Comparison of ENCODE assay signal across 27 cellular contexts in the genomic region with DNA sequence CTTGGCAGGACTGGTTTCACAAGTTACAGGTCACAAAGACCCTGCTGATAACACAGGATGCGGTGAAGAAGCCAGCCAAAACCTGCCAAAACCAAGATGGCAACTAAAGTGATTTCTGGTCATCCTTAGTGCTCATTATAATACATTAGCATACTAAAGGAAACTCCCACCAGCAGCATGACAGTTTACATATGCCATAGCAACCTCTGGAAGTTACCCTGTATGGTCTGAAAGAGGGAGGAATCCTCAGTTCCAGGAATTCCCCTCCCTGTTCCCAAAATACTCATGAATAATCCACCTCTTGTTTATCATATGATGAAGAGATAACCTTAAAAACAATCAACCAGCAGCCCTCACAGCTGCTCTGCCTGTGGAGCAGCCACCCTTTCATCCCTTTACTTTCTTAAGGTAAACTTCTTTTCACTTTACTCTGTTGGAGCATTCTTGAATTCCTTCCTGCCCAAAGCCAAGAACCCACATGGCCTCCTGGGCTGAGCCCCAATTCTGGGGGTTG. TPM values are rescaled to one million over a fixed set of nuclear protein-coding genes. Genes with fewer than 3 reads are reported as not detected.
DNase-seq lines count a peak whose midpoint lies in the region; ATAC-seq, FAIRE-seq and TF ChIP-seq lines count a peak whose summit lies in the region.
"Had no signal": no experiment of that assay in that cellular context is flagged by ENCODE, and none has a peak within 500 bp of the region (broad histone marks: within the 10 kb centered on the region; RNA-seq: fewer than 3 reads in every experiment).

No MANE protein-coding gene starts in this region.

- H4K5ac ChIP-seq in H1 (ENCODE audit: insufficient read length, low read depth, low read length), result no peak overlapping the region
- no peak overlapping the region for H4K5ac ChIP-seq in mesendoderm (ENCODE audit: low read length)

- H3K79me2 ChIP-seq in H1 (ENCODE audit: control insufficient read depth in 1 of 2, insufficient read depth in 2 of 2, low read length in 2 of 2), result peaks cover 0 to 18% of the 10 kb centered on the region in 2 experiments; a peak in 2 of 4 replicates
- H3K79me2 ChIP-seq in mesendoderm (ENCODE audit: control insufficient read depth, insufficient read depth, low read length), result peaks cover 2% of the 10 kb centered on the region

- H3K9me3 ChIP-seq in H1 (ENCODE audit: insufficient read depth in 2 of 2, low read depth in 1 of 2, low read length in 1 of 2), result no peaks in the 10 kb centered on the region
- H3K9me3 ChIP-seq in left lung, result no peaks in the 10 kb centered on the region
- H3K9me3 ChIP-seq in gastrocnemius medialis, result no peaks in the 10 kb centered on the region
- H3K9me3 ChIP-seq: BE2C, testis had no signal

- H3K4ac ChIP-seq in H1 (replicated peaks; ENCODE audit: insufficient read length, low read depth, low read length), result no peak overlapping the region
- no peak overlapping the region for H3K4ac ChIP-seq in mesendoderm (ENCODE audit: low read depth, low read length)

- H3K4me2 ChIP-seq in H1 (ENCODE audit: insufficient read depth in 1 of 2, low read depth in 2 of 2, low read length in 2 of 2) (no peak overlapping the region), mesendoderm (ENCODE audit: low read length) (no peak overlapping the region)
- H3K4me2 ChIP-seq: KMS-11 had no signal

- peak; percentile 68 for DNase-seq in ELF-1 (ENCODE audit: low read depth, low spot score)
- peak; percentile 12 for DNase-seq in OCI-M1 (lab: John Stamatoyannopoulos, UW)
- DNase-seq in H1 (ENCODE audit: low read depth in 1 of 2, low spot score in 2 of 2), result no peak
- DNase-seq in mesendoderm, result peak; percentile 96
- no peak for DNase-seq in left lung
- DNase-seq in GM10266 (ENCODE audit: extremely low spot score), result no peak
- DNase-seq in gastrocnemius medialis, result no peak
- DNase-seq: activated CD4-positive, alpha-beta T cell treated with anti-CD3 and anti-CD28 coated beads for 4 hours; activated gamma-delta T cell treated with Interleukin-2 at 50 U/mL for 16 hours; activated T-cell treated with anti-CD3 and anti-CD28 coated beads, Interleukin-2, amount 50 U/mL, for 24 hours; BE2C; brain microvascular endothelial cell; CD8-positive, alpha-beta memory T cell; DMS 273 treated with DMSO at 0.1 percent for 48 hours; foreskin fibroblast; midbrain; naive thymus-derived CD4-positive, alpha-beta T cell; NCI-H1417 treated with DMSO at 0.1 percent for 48 hours; NCI-H2081 treated with DMSO at 0.1 percent for 48 hours; NCI-H345; nucleus accumbens; stimulated activated naive CD4-positive, alpha-beta T cell treated with Interleukin-2 at 50 U/mL for 16 hours; T-helper 17 cell; testis had no signal

- no peak overlapping the region for H3K23ac ChIP-seq in H1 (ENCODE audit: insufficient read length)
- no peak overlapping the region for H3K23ac ChIP-seq in mesendoderm (ENCODE audit: low read length)

- 0 out of 3 replicates have a peak, but pooled peaks of 1 of the 2 experiments have one; percentile 30 for TF ChIP-seq POLR2A in H1 (IDR thresholded peaks at IDR 0.05; ENCODE audit: control extremely low read depth in 1 of 2, low read depth in 2 of 2, low read length in 2 of 2)
- no peak for TF ChIP-seq POLR2A in gastrocnemius medialis (IDR thresholded peaks at IDR 0.05)

- H3K27me3 ChIP-seq in H1 (replicated peaks in 1 of 4; ENCODE audit: control insufficient read depth in 3 of 4, extremely low read depth in 1 of 4, insufficient read depth in 3 of 4, low read length in 3 of 4) (no peaks in the 10 kb centered on the region), mesendoderm (ENCODE audit: insufficient read depth, low read length, poor library complexity) (no peaks in the 10 kb centered on the region), left lung (no peaks in the 10 kb centered on the region), gastrocnemius medialis (no peaks in the 10 kb centered on the region)
- H3K27me3 ChIP-seq: BE2C, brain microvascular endothelial cell, testis had no signal

- peak in 1 of 2 experiments; percentile 92; a peak in 1 of 3 replicates for TF ChIP-seq EP300 in H1 (IDR thresholded peaks at IDR 0.05; ENCODE audit: borderline replicate concordance in 1 of 2, low read depth in 2 of 2, low read length in 2 of 2)

- POLR2A ChIA-PET in H1 (lab: Charles Lee; ENCODE audit: partially characterized antibody), result no interaction called here

- H3K4me1 ChIP-seq in H1 (replicated peaks in 1 of 4; ENCODE audit: control insufficient read depth in 3 of 4, insufficient read depth in 4 of 4, low read length in 3 of 4) (peaks cover 0 to 11% (median 6%) of the 10 kb centered on the region in 4 experiments; a peak in 5 of 7 replicates), mesendoderm (ENCODE audit: control insufficient read depth, low read depth, low read length) (peaks cover 8% of the 10 kb centered on the region), left lung (no peaks in the 10 kb centered on the region), gastrocnemius medialis (no peaks in the 10 kb centered on the region)
- H3K4me1 ChIP-seq: BE2C, testis had no signal

- no peak overlapping the region for H4K8ac ChIP-seq in H1 (ENCODE audit: extremely low read depth, insufficient read depth, low read length)
- H4K8ac ChIP-seq in mesendoderm (ENCODE audit: low read depth, low read length), result no peak overlapping the region

- H3K36me3 ChIP-seq in H1 (ENCODE audit: control insufficient read depth in 2 of 4, insufficient read depth in 4 of 4, low read length in 3 of 4) (peaks cover 0 to 12% (median 6%) of the 10 kb centered on the region in 4 experiments; a peak in 4 of 8 replicates), mesendoderm (ENCODE audit: control insufficient read depth, insufficient read depth, low read length) (peaks cover 2% of the 10 kb centered on the region), left lung (peaks cover 0 to 32% of the 10 kb centered on the region in 2 donors), gastrocnemius medialis (no peaks in the 10 kb centered on the region)

- TF ChIP-seq CTCF in H1 (IDR thresholded peaks at IDR 0.05; ENCODE audit: control extremely low read depth in 1 of 3, insufficient read depth in 1 of 3, low read depth in 1 of 3, low read length in 3 of 3) (no peak), left lung (IDR thresholded peaks at IDR 0.05) (no peak), GM10266 (IDR thresholded peaks at IDR 0.05; ENCODE audit: control insufficient read depth, insufficient read depth, low read depth, missing control alignments) (no peak), gastrocnemius medialis (IDR thresholded peaks at IDR 0.05 in 4 of 5, conservative IDR thresholded peaks at IDR 0.05 in 1 of 5) (no peak)

- H2BK20ac ChIP-seq in H1 (ENCODE audit: low read length), result no peak overlapping the region

- ATAC-seq in left lung (no peak), HG03565 (IDR thresholded peaks at IDR 0.05; ENCODE audit: unreplicated experiment) (no peak), gastrocnemius medialis (no peak)
- ATAC-seq: naive thymus-derived CD4-positive, alpha-beta T cell; T-helper 17 cell had no signal

- no peak overlapping the region; a peak in 1 of 7 replicates for H3K9ac ChIP-seq in H1 (replicated peaks in 1 of 4; ENCODE audit: extremely low read depth in 1 of 4, low read depth in 3 of 4, low read length in 3 of 4)
- no peak overlapping the region for H3K9ac ChIP-seq in mesendoderm (ENCODE audit: low read length)
- H3K9ac ChIP-seq: KMS-11 had no signal

- H2BK120ac ChIP-seq in H1 (replicated peaks; ENCODE audit: low read depth, low read length) (no peak overlapping the region), mesendoderm (ENCODE audit: low read depth, low read length) (no peak overlapping the region)

- no peak overlapping the region for H2BK5ac ChIP-seq in H1 (ENCODE audit: low read depth, low read length)
- H2BK5ac ChIP-seq in mesendoderm (ENCODE audit: low read length), result no peak overlapping the region

- TF ChIP-seq RAD21 in H1 (IDR thresholded peaks at IDR 0.05 in 1 of 2, conservative IDR thresholded peaks at IDR 0.05 in 1 of 2; ENCODE audit: low read depth in 2 of 2, low read length in 2 of 2), result no peak

- 80% methylated on average over 1 of the region's 1 CpG; no CpG with 5 or more reads in 1 of the 2 experiments for WGBS in H1 (ENCODE audit: extremely low coverage in 1 of 2, insufficient coverage in 1 of 2, insufficient read length in 1 of 2, insufficient replicate concordance in 2 of 2, low coverage in 1 of 2, low lambda C conversion rate in 2 of 2, missing lambda C conversion rate in 1 of 2), 2 experiments
- WGBS in mesendoderm (ENCODE audit: extremely low coverage, insufficient coverage, low lambda C conversion rate), result no CpG with 5 or more reads among the region's 1 CpG

- H3K4me3 ChIP-seq in H1 (ENCODE audit: extremely low read depth in 1 of 4, insufficient read depth in 2 of 4, low read depth in 3 of 4, low read length in 4 of 4) (no peak overlapping the region), mesendoderm (ENCODE audit: low read length) (no peak overlapping the region), left lung (no peak overlapping the region), gastrocnemius medialis (no peak overlapping the region)
- H3K4me3 ChIP-seq: testis had no signal

- H3K79me1 ChIP-seq in H1 (ENCODE audit: low read depth, low read length) (peaks cover 2% of the 10 kb centered on the region; the same call in 1 of the 2 replicates), mesendoderm (ENCODE audit: low read length) (no peaks in the 10 kb centered on the region)

- no peaks in the 10 kb centered on the region for H4K20me1 ChIP-seq in H1 (replicated peaks in 1 of 2; ENCODE audit: control insufficient read depth in 1 of 2, insufficient read depth in 2 of 2, low read length in 2 of 2)

- H2AK5ac ChIP-seq in H1 (ENCODE audit: low read depth, low read length) (no peak overlapping the region), mesendoderm (ENCODE audit: low read length) (no peak overlapping the region)

- FAIRE-seq in H1 (lab: Jason Lieb, UNC), result peak; percentile 98

- H3K18ac ChIP-seq in H1 (ENCODE audit: extremely low read depth, low read length) (no peak overlapping the region), mesendoderm (ENCODE audit: low read length) (no peak overlapping the region)

- H2BK15ac ChIP-seq in H1 (ENCODE audit: low read length) (no peak overlapping the region), mesendoderm (replicated peaks; ENCODE audit: low read depth) (no peak overlapping the region)

- no peak overlapping the region for H4K91ac ChIP-seq in H1 (replicated peaks; ENCODE audit: insufficient read length, low read length)

- intact Hi-C loops in left lung (cut with DNase I) (no loop called here), gastrocnemius medialis (cut with DNase I; ENCODE audit: low total_unique reads) (no loop called here)

- peaks cover 1% of the 10 kb centered on the region; the same call in 1 of the 2 replicates for H3K23me2 ChIP-seq in H1 (ENCODE audit: low read depth, low read length)

- H2BK12ac ChIP-seq in H1 (ENCODE audit: low read depth, low read length), result no peak overlapping the region

- CTCF ChIA-PET in H1 (lab: Charles Lee; ENCODE audit: partially characterized antibody), result interaction anchor here (0.8 kb wide), 1 partner anchor 1657 kb away, joined by 3 read pairs; no protein-coding TSS in a partner anchor

- H2AFZ ChIP-seq in H1 (ENCODE audit: low read length), result no peak overlapping the region

- H3K27ac ChIP-seq in H1 (ENCODE audit: low read depth, low read length) (peak overlapping the region; percentile 89), mesendoderm (ENCODE audit: low read depth, low read length) (no peak overlapping the region), left lung (no peak overlapping the region), gastrocnemius medialis (no peak overlapping the region)
- H3K27ac ChIP-seq: brain microvascular endothelial cell, epithelial cell of prostate, KMS-11, testis had no signal

- no peak overlapping the region for H3K56ac ChIP-seq in H1 (replicated peaks; ENCODE audit: insufficient read length, low read depth, low read length)
- no peak overlapping the region for H3K56ac ChIP-seq in mesendoderm (ENCODE audit: low read length)

- no peak overlapping the region for H3K14ac ChIP-seq in H1 (ENCODE audit: insufficient read length)

- in situ Hi-C loops in gastrocnemius medialis (cut with MboI; ENCODE audit: low sequenced_read_pairs in 4 of 4), result no loop called here

RNA-seq across cellular contexts. Expression of a gene that starts 21.9 kb away (rescaled TPM):
- total RNA-seq in H1 (2021; fragmentation: NEBNext Ultra II Directional; extraction: Animal tissue kit (Norgen Biotek cat#: 25700)), result 18.3 and 23.3 TPM in 2 replicates
- 7.6 and 14.1 TPM in 2 replicates for polyA plus RNA-seq in H1 (2011; rRNA removed)
- polyA plus RNA-seq in H1 (2011; cell fraction: cytosol; rRNA removed), result 12.0 TPM
- polyA plus RNA-seq in H1 (2011; cell fraction: nucleus; rRNA removed), result 5.0 TPM
- polyA plus RNA-seq in H1 (2012, experiment 1 of 2), result 9.7 to 22.5 TPM (median 11.1 TPM) in 4 replicates
- 2.2 TPM for polyA plus RNA-seq in H1 (2012, experiment 2 of 2)
- polyA plus RNA-seq in H1 (2013, experiment 1 of 2), result 14.1 TPM
- polyA plus RNA-seq in H1 (2013, experiment 2 of 2), result 15.0 TPM
- polyA minus RNA-seq in H1 (2011; rRNA and poly(A)+ RNA removed), result 12.2 and 25.2 TPM in 2 replicates
- polyA minus RNA-seq in H1 (2011; cell fraction: cytosol; rRNA and poly(A)+ RNA removed), result 9.2 TPM
- polyA minus RNA-seq in H1 (2011; cell fraction: nucleus; rRNA and poly(A)+ RNA removed), result 13.2 TPM
- polyA plus RNA-seq in mesendoderm (2013, experiment 1 of 2), result 17.6 TPM
- polyA plus RNA-seq in mesendoderm (2013, experiment 2 of 2), result 17.2 TPM
- total RNA-seq in left lung, result 10 to 100 TPM; 58.9 to 72.9 TPM
- total RNA-seq in gastrocnemius medialis, result 1 to 10 TPM; 3.5 to 7.8 (median 5.0) TPM

Comparison
In these comparisons a context has a peak if more than half of its experiments do, and no peak if none do; other contexts are left out.
1. DNase-seq: peak in ELF-1 (single experiment), OCI-M1 (single experiment) and mesendoderm (single experiment); none in H1 (0 of 2), left lung (0 of 2), GM10266 (single experiment) and gastrocnemius medialis (0 of 2).